In genomic region chr11:1652778-1653540, GRCh38 we compare ENCODE assay signal across 8 cellular contexts. TPM values are rescaled to one million over a fixed set of nuclear protein-coding genes. Genes with fewer than 3 reads are reported as not detected.
A peak's percentile ranks its signal among the peaks of the same experiment; 100 is the strongest.
DNase-seq lines count a peak whose midpoint lies in the region; ATAC-seq and TF ChIP-seq lines count a peak whose summit lies in the region.

No MANE protein-coding gene starts in this region.

- H2AK5ac ChIP-seq in neuronal stem cell (ENCODE audit: low read depth, low read length), result peak overlapping the region; percentile 92

- H3K4me3 ChIP-seq in AG10803 (ENCODE audit: low read length), result no peak overlapping the region
- no peak overlapping the region for H3K4me3 ChIP-seq in neuronal stem cell (ENCODE audit: low read length in 2 of 2)

- H3K79me1 ChIP-seq in neuronal stem cell (ENCODE audit: low read depth, low read length), result no peaks in the 10 kb centered on the region

- TF ChIP-seq CTCF in AG10803 (conservative IDR thresholded peaks at IDR 0.05; ENCODE audit: low read length), result peak; percentile 84

- peaks cover 0 to 55% (median 2%) of the 10 kb centered on the region in 3 experiments for H3K27me3 ChIP-seq in neuronal stem cell (ENCODE audit: control insufficient read depth in 3 of 3, insufficient read depth in 3 of 3, low read depth in 1 of 3, low read length in 3 of 3)

- no peaks in the 10 kb centered on the region for H3K36me3 Mint-ChIP-seq in activated T-helper 1 cell treated with anti-CD3 and anti-CD28 coated beads, Interleukin-12 subunit alpha, Interleukin-12 subunit beta, Interleukin-2, Interleukin-4 antibody, amounts not matched to agents 30 ng/mL and 10 ng/mL and 1 ng/mL, durations not matched to agents 14 hours and 24 hours and 36 hours (ENCODE audit: low read depth)

- H4K91ac ChIP-seq in neuronal stem cell (ENCODE audit: low read depth, low read length, poor library complexity), result no peak overlapping the region

- H3K36me3 ChIP-seq in neuronal stem cell (replicated peaks in 1 of 2; ENCODE audit: control insufficient read depth in 2 of 2, insufficient read depth in 2 of 2, low read length in 2 of 2), result no peaks in the 10 kb centered on the region

- peak overlapping the region; percentile 86 for H3K18ac ChIP-seq in neuronal stem cell (ENCODE audit: low read length)

- no peaks in the 10 kb centered on the region for H3K9me3 Mint-ChIP-seq in activated T-helper 1 cell treated with anti-CD3 and anti-CD28 coated beads, Interleukin-12 subunit alpha, Interleukin-12 subunit beta, Interleukin-2, Interleukin-4 antibody, amounts not matched to agents 30 ng/mL and 10 ng/mL and 1 ng/mL, durations not matched to agents 14 hours and 24 hours and 36 hours

- no CpG with 5 or more reads among the region's 34 CpGs for WGBS in neuronal stem cell (ENCODE audit: extremely low coverage in 2 of 2, insufficient read length in 2 of 2, insufficient replicate concordance in 1 of 2), 2 donors

- no peak overlapping the region for H3K4me2 ChIP-seq in neuronal stem cell (ENCODE audit: insufficient read depth, low read length, poor library complexity, severe bottlenecking)

- H4K8ac ChIP-seq in neuronal stem cell (ENCODE audit: low read depth, low read length), result no peak overlapping the region

- H3K4me1 Mint-ChIP-seq in activated T-helper 1 cell treated with anti-CD3 and anti-CD28 coated beads, Interleukin-12 subunit alpha, Interleukin-12 subunit beta, Interleukin-2, Interleukin-4 antibody, amounts not matched to agents 30 ng/mL and 10 ng/mL and 1 ng/mL, durations not matched to agents 14 hours and 24 hours and 36 hours (ENCODE audit: low read depth), result no peaks in the 10 kb centered on the region

- no peak overlapping the region for H2BK120ac ChIP-seq in neuronal stem cell (ENCODE audit: low read depth, low read length)

- peak; percentile 34 for DNase-seq in AG10803 (ENCODE audit: low read depth)
- peak; percentile 66 for DNase-seq in activated T-helper 1 cell treated with anti-CD3 and anti-CD28 coated beads, Interleukin-12 subunit alpha, Interleukin-12 subunit beta, Interleukin-2, Interleukin-4 antibody, amounts not matched to agents 30 ng/mL and 10 ng/mL and 1 ng/mL, durations not matched to agents 14 hours and 24 hours and 36 hours (ENCODE audit: low spot score)
- peak; percentile 12 for DNase-seq in fibroblast of the conjunctiva (ENCODE audit: low read depth)
- peak; percentile 78 for DNase-seq in neuronal stem cell (ENCODE audit: low spot score)
- peak; percentile 85 for DNase-seq in superior temporal gyrus (ENCODE audit: extremely low spot score)
- no peak for DNase-seq in OCI-M2 (lab: John Stamatoyannopoulos, UW; ENCODE audit: unreplicated experiment)

- no peak overlapping the region for H3K14ac ChIP-seq in neuronal stem cell (ENCODE audit: low read length)

- no peak overlapping the region for H3K4me3 Mint-ChIP-seq in activated T-helper 1 cell treated with anti-CD3 and anti-CD28 coated beads, Interleukin-12 subunit alpha, Interleukin-12 subunit beta, Interleukin-2, Interleukin-4 antibody, amounts not matched to agents 30 ng/mL and 10 ng/mL and 1 ng/mL, durations not matched to agents 14 hours and 24 hours and 36 hours

- H2BK12ac ChIP-seq in neuronal stem cell (ENCODE audit: low read length), result no peak overlapping the region

- no peak overlapping the region for H2BK5ac ChIP-seq in neuronal stem cell (ENCODE audit: low read length)

- no peaks in the 10 kb centered on the region for H3K9me3 ChIP-seq in neuronal stem cell (replicated peaks in 1 of 2; ENCODE audit: control insufficient read depth in 2 of 2, insufficient read depth in 1 of 2, low read depth in 1 of 2, low read length in 2 of 2)

- H3K9ac ChIP-seq in neuronal stem cell (ENCODE audit: low read depth, low read length, poor library complexity), result no peak overlapping the region

- H3K23ac ChIP-seq in neuronal stem cell (ENCODE audit: low read depth, low read length, poor library complexity), result no peak overlapping the region

- peaks cover 6% of the 10 kb centered on the region for H3K27me3 Mint-ChIP-seq in activated T-helper 1 cell treated with anti-CD3 and anti-CD28 coated beads, Interleukin-12 subunit alpha, Interleukin-12 subunit beta, Interleukin-2, Interleukin-4 antibody, amounts not matched to agents 30 ng/mL and 10 ng/mL and 1 ng/mL, durations not matched to agents 14 hours and 24 hours and 36 hours (ENCODE audit: insufficient read depth)

- peak overlapping the region; percentile 90 for H2AFZ ChIP-seq in neuronal stem cell (ENCODE audit: low read length)

- intact Hi-C loops in activated T-helper 1 cell treated with anti-CD3 and anti-CD28 coated beads, Interleukin-12 subunit alpha, Interleukin-12 subunit beta, Interleukin-2, Interleukin-4 antibody, amounts not matched to agents 30 ng/mL and 10 ng/mL and 1 ng/mL, durations not matched to agents 14 hours and 24 hours and 36 hours (cut with micrococcal nuclease), result loop anchor here (1.0 kb wide), 4 partner anchors 40 to 503 kb away; no protein-coding TSS in a partner anchor

- peaks cover 0 to 7% of the 10 kb centered on the region in 2 donors for H3K4me1 ChIP-seq in neuronal stem cell (ENCODE audit: control insufficient read depth in 2 of 2, insufficient read depth in 1 of 2, low read depth in 1 of 2, low read length in 2 of 2)

- no peak overlapping the region for H3K4ac ChIP-seq in neuronal stem cell (ENCODE audit: low read length)

- ATAC-seq in GM21367 (IDR thresholded peaks at IDR 0.05; ENCODE audit: unreplicated experiment), result peak; percentile 49

- H3K27ac ChIP-seq in neuronal stem cell (replicated peaks; ENCODE audit: low read length), result no peak overlapping the region

- H3K27ac Mint-ChIP-seq in activated T-helper 1 cell treated with anti-CD3 and anti-CD28 coated beads, Interleukin-12 subunit alpha, Interleukin-12 subunit beta, Interleukin-2, Interleukin-4 antibody, amounts not matched to agents 30 ng/mL and 10 ng/mL and 1 ng/mL, durations not matched to agents 14 hours and 24 hours and 36 hours, result no peak overlapping the region

- peak overlapping the region; percentile 99 for H2BK15ac ChIP-seq in neuronal stem cell (ENCODE audit: low read length)

TF ChIP-seq in PFSK-1, 5 proteins besides CTCF, POLR2A, EP300 and RAD21 (continues in another document):
- TF ChIP-seq REST (IDR thresholded peaks at IDR 0.05; ENCODE audit: insufficient read depth in 1 of 2, low read depth in 2 of 2, low read length in 2 of 2) (no peak), POLR2AphosphoS5 (IDR thresholded peaks at IDR 0.05; ENCODE audit: low read depth, low read length) (no peak)

RNA-seq across cellular contexts. Expression of gene KRTAP5-5, which starts 23.4 kb away (rescaled TPM):
- not detected for polyA plus RNA-seq in PFSK-1 (2012; ENCODE audit: insufficient read length, low read depth)
- not detected in 2 replicates for total RNA-seq in activated T-helper 1 cell treated with anti-CD3 and anti-CD28 coated beads, Interleukin-12 subunit alpha, Interleukin-12 subunit beta, Interleukin-2, Interleukin-4 antibody, amounts not matched to agents 30 ng/mL and 10 ng/mL and 1 ng/mL, durations not matched to agents 14 hours and 24 hours and 36 hours
- polyA plus RNA-seq in neuronal stem cell (2013, experiment 1 of 2), result not detected
- polyA plus RNA-seq in neuronal stem cell (2013, experiment 2 of 2), result not detected

RNA-seq across cellular contexts. Expression of gene KRTAP5-4, which starts 31.0 kb away (rescaled TPM):
- polyA plus RNA-seq in PFSK-1 (2012; ENCODE audit: insufficient read length, low read depth), result not detected
- not detected in 2 replicates for total RNA-seq in activated T-helper 1 cell treated with anti-CD3 and anti-CD28 coated beads, Interleukin-12 subunit alpha, Interleukin-12 subunit beta, Interleukin-2, Interleukin-4 antibody, amounts not matched to agents 30 ng/mL and 10 ng/mL and 1 ng/mL, durations not matched to agents 14 hours and 24 hours and 36 hours
- not detected for polyA plus RNA-seq in neuronal stem cell (2013, experiment 1 of 2)
- polyA plus RNA-seq in neuronal stem cell (2013, experiment 2 of 2), result not detected

RNA-seq across cellular contexts. Expression of gene KRTAP5-6, which starts 44.0 kb away (rescaled TPM):
- polyA plus RNA-seq in PFSK-1 (2012; ENCODE audit: insufficient read length, low read depth), result not detected
- total RNA-seq in activated T-helper 1 cell treated with anti-CD3 and anti-CD28 coated beads, Interleukin-12 subunit alpha, Interleukin-12 subunit beta, Interleukin-2, Interleukin-4 antibody, amounts not matched to agents 30 ng/mL and 10 ng/mL and 1 ng/mL, durations not matched to agents 14 hours and 24 hours and 36 hours, result not detected in 2 replicates
- polyA plus RNA-seq in neuronal stem cell (2013, experiment 1 of 2), result not detected
- not detected for polyA plus RNA-seq in neuronal stem cell (2013, experiment 2 of 2)

RNA-seq across cellular contexts. Expression of gene KRTAP5-3, which starts 44.7 kb away (rescaled TPM):
- not detected for polyA plus RNA-seq in PFSK-1 (2012; ENCODE audit: insufficient read length, low read depth)
- not detected in 2 replicates for total RNA-seq in activated T-helper 1 cell treated with anti-CD3 and anti-CD28 coated beads, Interleukin-12 subunit alpha, Interleukin-12 subunit beta, Interleukin-2, Interleukin-4 antibody, amounts not matched to agents 30 ng/mL and 10 ng/mL and 1 ng/mL, durations not matched to agents 14 hours and 24 hours and 36 hours
- not detected for polyA plus RNA-seq in neuronal stem cell (2013, experiment 1 of 2)
- not detected for polyA plus RNA-seq in neuronal stem cell (2013, experiment 2 of 2)

RNA-seq across cellular contexts. Expression of gene KRTAP5-2, which starts 54.9 kb away (rescaled TPM):
- not detected for polyA plus RNA-seq in PFSK-1 (2012; ENCODE audit: insufficient read length, low read depth)
- total RNA-seq in activated T-helper 1 cell treated with anti-CD3 and anti-CD28 coated beads, Interleukin-12 subunit alpha, Interleukin-12 subunit beta, Interleukin-2, Interleukin-4 antibody, amounts not matched to agents 30 ng/mL and 10 ng/mL and 1 ng/mL, durations not matched to agents 14 hours and 24 hours and 36 hours, result not detected in 2 replicates
- not detected for polyA plus RNA-seq in neuronal stem cell (2013, experiment 1 of 2)
- not detected for polyA plus RNA-seq in neuronal stem cell (2013, experiment 2 of 2)
